Comparison of ENCODE assay signal across 9 cellular contexts in genomic region chr12:127162902-127163301, GRCh38.
A peak's percentile ranks its signal among the peaks of the same experiment; 100 is the strongest.
DNase-seq lines count a peak whose midpoint lies in the region; ATAC-seq lines count a peak whose summit lies in the region.
"Had no signal": no experiment of that assay in that cellular context is flagged by ENCODE, and none has a peak within 500 bp of the region (broad histone marks: within the 10 kb centered on the region; RNA-seq: fewer than 3 reads in every experiment).

No MANE protein-coding gene starts in this region.

- peak; percentile 49 for DNase-seq in HS-5 (ENCODE audit: low read depth)
- peak; percentile 44 for DNase-seq in activated naive CD4-positive, alpha-beta T cell treated with Interleukin-2 at 50 U/mL for 16 hours
- peak; percentile 88 for DNase-seq in renal cortical epithelial cell (ENCODE audit: low read depth)
- DNase-seq in SIG-M5 treated with dmso at 0.1 percent for 504 hours (lab: John Stamatoyannopoulos, UW; ENCODE audit: unreplicated experiment) = no peak
- DNase-seq in NCI-H526 (lab: John Stamatoyannopoulos, UW) = no peak
- no peak for DNase-seq in NCI-H526 treated with DMSO at 0.1 percent for 48 hours (lab: John Stamatoyannopoulos, UW)

- H3K4me3 Mint-ChIP-seq in stimulated activated memory B cell treated with anti-CD40 and anti-IgM and Interleukin-4, amounts not matched to agents 10 μg/mL and 1 μg/mL and 100 μg/mL, for 72 hours = no peak overlapping the region

- no peaks in the 10 kb centered on the region for H3K4me1 Mint-ChIP-seq in stimulated activated memory B cell treated with anti-CD40 and anti-IgM and Interleukin-4, amounts not matched to agents 10 μg/mL and 1 μg/mL and 100 μg/mL, for 72 hours

- no peaks in the 10 kb centered on the region for H3K9me3 Mint-ChIP-seq in stimulated activated memory B cell treated with anti-CD40 and anti-IgM and Interleukin-4, amounts not matched to agents 10 μg/mL and 1 μg/mL and 100 μg/mL, for 72 hours

- ATAC-seq in GM21390 (IDR thresholded peaks at IDR 0.05; ENCODE audit: unreplicated experiment) = peak; percentile 72
- ATAC-seq in stimulated activated memory B cell treated with anti-CD40 and anti-IgM and Interleukin-4, amounts not matched to agents 10 μg/mL and 1 μg/mL and 100 μg/mL, for 72 hours = no peak
- ATAC-seq: Panc1 had no signal

- H3K36me3 Mint-ChIP-seq in stimulated activated memory B cell treated with anti-CD40 and anti-IgM and Interleukin-4, amounts not matched to agents 10 μg/mL and 1 μg/mL and 100 μg/mL, for 72 hours = no peaks in the 10 kb centered on the region

- peaks cover 14% of the 10 kb centered on the region for H3K27me3 Mint-ChIP-seq in stimulated activated memory B cell treated with anti-CD40 and anti-IgM and Interleukin-4, amounts not matched to agents 10 μg/mL and 1 μg/mL and 100 μg/mL, for 72 hours

- no peak overlapping the region for H3K27ac Mint-ChIP-seq in stimulated activated memory B cell treated with anti-CD40 and anti-IgM and Interleukin-4, amounts not matched to agents 10 μg/mL and 1 μg/mL and 100 μg/mL, for 72 hours

Comparison
In these comparisons a context has a peak if more than half of its experiments do, and no peak if none do; other contexts are left out.
1. DNase-seq: peak in HS-5 (single experiment), activated naive CD4-positive, alpha-beta T cell treated with Interleukin-2 at 50 U/mL for 16 hours (single experiment) and renal cortical epithelial cell (single experiment); none in SIG-M5 treated with dmso at 0.1 percent for 504 hours (single experiment), NCI-H526 (0 of 2) and NCI-H526 treated with DMSO at 0.1 percent for 48 hours (single experiment).